23 cellular contexts compared by ENCODE assay signal in genomic region chr9:27078685-27079084, GRCh38. TPM values are rescaled to one million over a fixed set of nuclear protein-coding genes. Genes with fewer than 3 reads are reported as not detected.
DNase-seq lines count a peak whose midpoint lies in the region; ATAC-seq and TF ChIP-seq lines count a peak whose summit lies in the region.
"Had no signal": no experiment of that assay in that cellular context is flagged by ENCODE, and none has a peak within 500 bp of the region (broad histone marks: within the 10 kb centered on the region; RNA-seq: fewer than 3 reads in every experiment).

No MANE protein-coding gene starts in this region.

- H3K36me3 Mint-ChIP-seq in endothelial cell (ENCODE audit: low read depth, unreplicated experiment): peaks cover 7% of the 10 kb centered on the region
- peaks cover 12% of the 10 kb centered on the region for H3K36me3 Mint-ChIP-seq in mesothelial cell of epicardium
- peaks cover 32% of the 10 kb centered on the region for H3K36me3 Mint-ChIP-seq in T-cell

- DNase-seq in HT-29 (ENCODE audit: low spot score) (peak; percentile 37), endothelial cell (ENCODE audit: low spot score) (peak; percentile 29), mesothelial cell of epicardium (ENCODE audit: low spot score in 2 of 2, unreplicated experiment in 2 of 2) (no peak), T-cell (no peak)
- DNase-seq: CD4-positive, CD25-positive, alpha-beta regulatory T cell; COR-L47; DMS 273 treated with DMSO at 0.1 percent for 48 hours; DND-41; HFFc6; Kasumi-1; MM.1S; NCI-H1092; NCI-H2081; NCI-H748 treated with DMSO at 0.1 percent for 48 hours; NK-92 treated with Interleukin-12 subunit alpha and Interleukin-12 subunit beta, amount 100 ng/mL, for 24 hours; SHP77 treated with DMSO at 0.1 percent for 48 hours had no signal

- TF ChIP-seq CTCF in C4-2B (conservative IDR thresholded peaks at IDR 0.05): no peak
- no peak for TF ChIP-seq CTCF in endothelial cell (IDR thresholded peaks at IDR 0.05; ENCODE audit: unreplicated experiment)
- no peak for TF ChIP-seq CTCF in mesothelial cell of epicardium (IDR thresholded peaks at IDR 0.05; ENCODE audit: unreplicated experiment)

- POLR2A ChIA-PET in T-cell (lab: Charles Lee): no interaction called here

- peak overlapping the region; percentile 42; the same call in 1 of the 2 replicates for H3K27ac ChIP-seq in C4-2B
- H3K27ac ChIP-seq: HL-60 had no signal

- H3K9me3 Mint-ChIP-seq in endothelial cell (ENCODE audit: unreplicated experiment) (no peaks in the 10 kb centered on the region), mesothelial cell of epicardium (peaks cover 10% of the 10 kb centered on the region), T-cell (peaks cover 0 to under 1% (median 0%) of the 10 kb centered on the region in 3 donors)
- H3K9me3 Mint-ChIP-seq: CD4-positive, CD25-positive, alpha-beta regulatory T cell had no signal

- H3K4me3 Mint-ChIP-seq in endothelial cell (ENCODE audit: unreplicated experiment) (no peak overlapping the region), mesothelial cell of epicardium (no peak overlapping the region), T-cell (no peak overlapping the region)
- H3K4me3 Mint-ChIP-seq: CD4-positive, CD25-positive, alpha-beta regulatory T cell; HFFc6 had no signal

- CTCF ChIA-PET in T-cell (lab: Charles Lee): no interaction called here

- H3K27me3 Mint-ChIP-seq in endothelial cell (ENCODE audit: unreplicated experiment) (no peaks in the 10 kb centered on the region), mesothelial cell of epicardium (ENCODE audit: low read depth) (no peaks in the 10 kb centered on the region), T-cell (no peaks in the 10 kb centered on the region)
- H3K27me3 Mint-ChIP-seq: CD4-positive, CD25-positive, alpha-beta regulatory T cell had no signal

- H3K4me1 Mint-ChIP-seq in endothelial cell (ENCODE audit: unreplicated experiment): peaks cover 27% of the 10 kb centered on the region
- H3K4me1 Mint-ChIP-seq in mesothelial cell of epicardium: peaks cover 4% of the 10 kb centered on the region
- H3K4me1 Mint-ChIP-seq in T-cell: no peaks in the 10 kb centered on the region
- H3K4me1 Mint-ChIP-seq: CD4-positive, CD25-positive, alpha-beta regulatory T cell had no signal

- H3K27ac Mint-ChIP-seq in endothelial cell (ENCODE audit: unreplicated experiment) (peak overlapping the region; percentile 94), mesothelial cell of epicardium (peak overlapping the region; percentile 10), T-cell (no peak overlapping the region)
- H3K27ac Mint-ChIP-seq: CD4-positive, CD25-positive, alpha-beta regulatory T cell; HFFc6 had no signal

- ATAC-seq in HG02852 (IDR thresholded peaks at IDR 0.05; ENCODE audit: unreplicated experiment) (no peak), HG03520 (IDR thresholded peaks at IDR 0.05; ENCODE audit: unreplicated experiment) (no peak), T-cell (replicated peaks in 1 of 4) (no peak)

RNA-seq across cellular contexts. Expression of gene TEK, which starts 30.3 kb away (rescaled TPM):
- total RNA-seq in HT-29 (2014; rRNA removed; shearing (Covaris generic)): 0.15 and 0.23 TPM in 2 replicates
- total RNA-seq in endothelial cell (ENCODE audit: unreplicated experiment): 448 TPM
- total RNA-seq in mesothelial cell of epicardium: 5.9 to 6.7 TPM (median 6.1 TPM) in 3 replicates
- under 1 TPM in 1 of 5 donors, not detected in 4; 0.16 TPM for total RNA-seq in T-cell
- total RNA-seq: CD4-positive, CD25-positive, alpha-beta regulatory T cell; G401; NCI-H460; OCI-LY7 had no signal

Comparison
In these comparisons a context has a peak if more than half of its experiments do, and no peak if none do; other contexts are left out.
1. DNase-seq: peak in HT-29 (single experiment) and endothelial cell (single experiment); none in mesothelial cell of epicardium (0 of 2) and T-cell (0 of 34).
2. H3K27ac Mint-ChIP-seq: peak in endothelial cell (single experiment) and mesothelial cell of epicardium (single experiment); none in T-cell (0 of 2).
3. RNA of gene TEK, which starts 30.3 kb away (total RNA-seq): 448 TPM in endothelial cell (single experiment); 5.9 to 6.7 TPM in mesothelial cell of epicardium, 0.15 to 0.23 TPM in HT-29 and 0.16 TPM in T-cell; every median in the first group is over 10 times any median in the second.